ENCODE assay signal across 15 cellular contexts in the genomic region with DNA sequence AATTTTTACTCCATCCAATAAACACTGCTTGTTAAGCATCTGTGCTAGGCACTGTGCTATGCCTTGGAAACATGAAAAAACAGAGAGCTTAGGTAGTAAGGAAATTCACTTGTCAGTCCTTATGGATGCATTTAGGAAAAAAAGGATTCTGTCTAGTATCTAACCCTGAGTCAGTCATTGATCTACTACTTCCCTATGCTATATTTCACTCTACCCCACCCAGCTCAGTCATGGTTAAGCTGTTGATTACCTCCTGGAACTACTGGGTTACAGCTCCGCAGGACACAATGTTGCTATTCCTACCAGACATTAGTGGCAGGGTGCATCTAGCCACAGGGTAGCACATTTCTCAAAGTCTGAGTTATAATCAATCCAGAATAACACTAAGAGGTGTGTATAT. TPM values are rescaled to one million over a fixed set of nuclear protein-coding genes. Genes with fewer than 3 reads are reported as not detected.
DNase-seq lines count a peak whose midpoint lies in the region; ATAC-seq, FAIRE-seq and TF ChIP-seq lines count a peak whose summit lies in the region.
"Had no signal": no experiment of that assay in that cellular context is flagged by ENCODE, and none has a peak within 500 bp of the region (broad histone marks: within the 10 kb centered on the region; RNA-seq: fewer than 3 reads in every experiment).

No MANE protein-coding gene starts in this region.

- H3K79me1 ChIP-seq in mesenchymal stem cell (replicated peaks; ENCODE audit: low read length, poor library complexity, severe bottlenecking): peaks cover 2% of the 10 kb centered on the region

- FAIRE-seq in A549 (lab: Jason Lieb, UNC): no peak
- FAIRE-seq: HepG2, TTC549 had no signal

- H3K27me3 ChIP-seq in brain microvascular endothelial cell (replicated peaks): no peaks in the 10 kb centered on the region
- no peaks in the 10 kb centered on the region for H3K27me3 ChIP-seq in mesenchymal stem cell (ENCODE audit: control insufficient read depth in 1 of 2, insufficient read depth in 1 of 2, low read length in 2 of 2)
- H3K27me3 ChIP-seq in HAP-1 (ENCODE audit: low read depth): no peaks in the 10 kb centered on the region
- H3K27me3 ChIP-seq: ascending aorta, tibial artery had no signal

- no peaks in the 10 kb centered on the region for H3K36me3 ChIP-seq in brain microvascular endothelial cell (replicated peaks)
- no peaks in the 10 kb centered on the region for H3K36me3 ChIP-seq in mesenchymal stem cell (ENCODE audit: control insufficient read depth in 1 of 2, insufficient read depth in 2 of 2, low read depth in 1 of 2, low read length in 2 of 2)
- H3K36me3 ChIP-seq in HAP-1 (replicated peaks): no peaks in the 10 kb centered on the region
- H3K36me3 ChIP-seq: ascending aorta, tibial artery had no signal

- H4K91ac ChIP-seq in mesenchymal stem cell (ENCODE audit: low read length): peak overlapping the region; percentile 41

- H3K9me3 ChIP-seq in A549 (no peaks in the 10 kb centered on the region), mesenchymal stem cell (ENCODE audit: control insufficient read depth, low read length) (no peaks in the 10 kb centered on the region), HAP-1 (no peaks in the 10 kb centered on the region)
- H3K9me3 ChIP-seq: ascending aorta, tibial artery had no signal

- H3K18ac ChIP-seq in mesenchymal stem cell (ENCODE audit: low read depth in 1 of 2, low read length in 2 of 2): no peak overlapping the region

- no peak overlapping the region for H3K14ac ChIP-seq in mesenchymal stem cell (ENCODE audit: low read length in 2 of 2)

- no peak overlapping the region for H3K23ac ChIP-seq in mesenchymal stem cell (ENCODE audit: low read length in 2 of 2)

- H3K4ac ChIP-seq in mesenchymal stem cell (ENCODE audit: low read depth in 1 of 2, low read length in 2 of 2): peak overlapping the region in 1 of 2 experiments; percentile 35

- no peak for TF ChIP-seq RAD21 in A549 (conservative IDR thresholded peaks at IDR 0.05 in 1 of 2, IDR thresholded peaks at IDR 0.05 in 1 of 2)

- no peak for TF ChIP-seq POLR2A in A549 (IDR thresholded peaks at IDR 0.05; ENCODE audit: low read length)

- DNase-seq in A549 (ENCODE audit: low read depth in 1 of 2, low spot score in 1 of 2) (no peak), ELR (ENCODE audit: low read depth) (peak; percentile 24), brain microvascular endothelial cell (no peak), mesenchymal stem cell (no peak), globus pallidus (ENCODE audit: low spot score) (no peak), HAP-1 (ENCODE audit: low spot score in 2 of 2) (no peak), NCI-H2171 treated with DMSO at 0.1 percent for 48 hours (lab: John Stamatoyannopoulos, UW) (no peak)
- DNase-seq: C1 segment of cervical spinal cord; NCI-H2171; NK-92 treated with Interleukin-12 subunit alpha and Interleukin-12 subunit beta, amount 100 ng/mL, for 24 hours; tibial artery had no signal

- H3K9ac ChIP-seq in mesenchymal stem cell (ENCODE audit: low read length): peak overlapping the region; percentile 99

- H4K8ac ChIP-seq in mesenchymal stem cell (ENCODE audit: low read length): peak overlapping the region; percentile 37

- no peak for TF ChIP-seq CTCF in A549 (IDR thresholded peaks at IDR 0.05)
- no peak for TF ChIP-seq CTCF in brain microvascular endothelial cell (IDR thresholded peaks at IDR 0.05; ENCODE audit: low read depth, low read length, missing control alignments)

- POLR2A ChIA-PET in A549 (lab: Yijun Ruan, JAX): interaction anchor here (0.8 kb wide), 1 partner anchor 106 kb away, joined by 3 read pairs; no protein-coding TSS in a partner anchor

- H2BK12ac ChIP-seq in mesenchymal stem cell (ENCODE audit: low read length in 2 of 2): peak overlapping the region; percentile 10 to 92

- H3K4me3 ChIP-seq in A549 (no peak overlapping the region), brain microvascular endothelial cell (ENCODE audit: low read depth, low read length) (no peak overlapping the region), mesenchymal stem cell (ENCODE audit: insufficient read depth in 1 of 2, low read depth in 1 of 2, low read length in 2 of 2) (peak overlapping the region in 1 of 2 experiments; percentile 34), HAP-1 (no peak overlapping the region)
- H3K4me3 ChIP-seq: ascending aorta, tibial artery had no signal

- no peak overlapping the region for H2BK15ac ChIP-seq in mesenchymal stem cell (ENCODE audit: low read depth, poor library complexity, severe bottlenecking)

- H2AK5ac ChIP-seq in mesenchymal stem cell (ENCODE audit: low read length, severe bottlenecking): no peak overlapping the region

- WGBS in A549 (ENCODE audit: missing lambda C conversion rate): 100% methylated on average over 1 of the region's 1 CpG
- WGBS in mesenchymal stem cell: 45% methylated on average over 1 of the region's 1 CpG

- H3K4me1 ChIP-seq in A549 (peaks cover 35% of the 10 kb centered on the region), mesenchymal stem cell (ENCODE audit: control insufficient read depth, insufficient read depth, low read depth, low read length) (no peaks in the 10 kb centered on the region), HAP-1 (peaks cover 4% of the 10 kb centered on the region)

- in situ Hi-C loops in brain microvascular endothelial cell (cut with HindIII; ENCODE audit: low pct_ligation_motif_present, low sequenced_read_pairs) (no loop called here), HAP-1 (cut with MboI; ENCODE audit: low sequenced_read_pairs) (no loop called here)

- no peak overlapping the region for H2BK120ac ChIP-seq in mesenchymal stem cell (ENCODE audit: low read depth, low read length)

- H2AFZ ChIP-seq in mesenchymal stem cell (ENCODE audit: low read depth, low read length): no peak overlapping the region

- H3K27ac ChIP-seq in A549 (peak overlapping the region; percentile 71 to 86), brain microvascular endothelial cell (peak overlapping the region; percentile 76), mesenchymal stem cell (ENCODE audit: low read length, poor library complexity, severe bottlenecking) (peak overlapping the region; percentile 10)

- peak overlapping the region; percentile 57 for H3K4me2 ChIP-seq in A549
- H3K4me2 ChIP-seq in mesenchymal stem cell (ENCODE audit: low read length, poor library complexity, severe bottlenecking): no peak overlapping the region

- ATAC-seq in A549 (no peak), HG02571 (IDR thresholded peaks at IDR 0.05; ENCODE audit: unreplicated experiment) (no peak)
- ATAC-seq: HepG2 had no signal

- H2BK5ac ChIP-seq in mesenchymal stem cell (ENCODE audit: low read depth, low read length, poor library complexity, severe bottlenecking): no peak overlapping the region

- CTCF ChIA-PET in A549 (lab: Yijun Ruan, JAX): interaction anchor here (1.3 kb wide), 1 partner anchor 107 kb away, joined by 4 read pairs; no protein-coding TSS in a partner anchor

- TF ChIP-seq EP300 in A549 (IDR thresholded peaks at IDR 0.05): no peak

TF ChIP-seq in A549, 52 proteins besides CTCF, POLR2A, EP300 and RAD21:
- TF ChIP-seq, protein P1, sequence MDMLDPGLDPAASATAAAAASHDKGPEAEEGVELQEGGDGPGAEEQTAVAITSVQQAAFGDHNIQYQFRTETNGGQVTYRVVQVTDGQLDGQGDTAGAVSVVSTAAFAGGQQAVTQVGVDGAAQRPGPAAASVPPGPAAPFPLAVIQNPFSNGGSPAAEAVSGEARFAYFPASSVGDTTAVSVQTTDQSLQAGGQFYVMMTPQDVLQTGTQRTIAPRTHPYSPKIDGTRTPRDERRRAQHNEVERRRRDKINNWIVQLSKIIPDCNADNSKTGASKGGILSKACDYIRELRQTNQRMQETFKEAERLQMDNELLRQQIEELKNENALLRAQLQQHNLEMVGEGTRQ (IDR thresholded peaks at IDR 0.05): no peak
- TF ChIP-seq JUNB (IDR thresholded peaks at IDR 0.05) (no peak), FOSL2 (IDR thresholded peaks at IDR 0.05) (no peak), FOSL2 (CRISPR knock-in tag; IDR thresholded peaks at IDR 0.05) (no peak), FOXS1 (CRISPR knock-in tag; IDR thresholded peaks at IDR 0.05) (no peak), ZNF302 (CRISPR knock-in tag; IDR thresholded peaks at IDR 0.05) (no peak), ZSCAN20 (CRISPR knock-in tag; IDR thresholded peaks at IDR 0.05) (no peak), GATA3 (IDR thresholded peaks at IDR 0.05; ENCODE audit: borderline replicate concordance) (no peak), PHF8 (IDR thresholded peaks at IDR 0.05; ENCODE audit: borderline replicate concordance, low read depth) (no peak)

RNA-seq across cellular contexts. Expression of a gene that starts 2.9 kb away (rescaled TPM):
- polyA plus RNA-seq in A549 (2011; rRNA removed): 37.3 and 50.7 TPM in 2 replicates
- 3.6 and 3.9 TPM in 2 replicates for polyA plus RNA-seq in A549 (2012; cell fraction: cytosol; rRNA removed)
- polyA plus RNA-seq in A549 (2012; cell fraction: nucleus; rRNA removed): 3.2 and 5.5 TPM in 2 replicates
- 8.3 to 10.2 TPM (median 9.1 TPM) in 3 replicates for polyA plus RNA-seq in A549 (2017; fragmentation: RNase III; extraction: RNeasy Plus Mini Kit Qiagen cat#74134 plus additional on column Dnase treatment)
- polyA minus RNA-seq in A549 (2011; rRNA and poly(A)+ RNA removed): 21.1 and 23.7 TPM in 2 replicates
- 17.7 TPM for polyA plus RNA-seq in mesenchymal stem cell (2013, experiment 1 of 2)
- polyA plus RNA-seq in mesenchymal stem cell (2013, experiment 2 of 2): 17.4 TPM

Comparison
In these comparisons a context has a peak if more than half of its experiments do, and no peak if none do; other contexts are left out.
1. H3K27ac ChIP-seq: peak in every context shown above with its lines; median percentile 78 in A549; 76 in brain microvascular endothelial cell; 10 in mesenchymal stem cell.